Comparison of ENCODE assay signal across 17 cellular contexts in the genomic region with DNA sequence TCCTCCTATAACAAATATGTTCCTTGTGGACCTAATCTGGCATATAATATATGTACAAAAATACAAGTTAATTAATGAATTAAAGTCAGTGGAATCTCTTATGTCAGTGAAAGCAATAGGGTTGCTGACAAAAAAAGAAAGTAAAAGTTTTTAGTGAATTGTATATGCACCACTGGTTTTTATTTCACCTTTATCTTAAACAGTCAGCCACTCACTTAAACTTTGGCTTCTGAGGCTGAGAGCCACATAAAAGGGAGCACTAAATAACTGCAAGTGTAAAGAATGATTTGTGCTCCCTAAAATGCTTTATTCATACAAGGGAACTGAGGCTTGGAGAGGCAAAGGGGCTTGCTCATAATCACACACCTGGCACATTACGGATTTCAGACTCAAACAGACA. TPM values are rescaled to one million over a fixed set of nuclear protein-coding genes. Genes with fewer than 3 reads are reported as not detected.
DNase-seq lines count a peak whose midpoint lies in the region; ATAC-seq, FAIRE-seq and TF ChIP-seq lines count a peak whose summit lies in the region.
"Had no signal": no experiment of that assay in that cellular context is flagged by ENCODE, and none has a peak within 500 bp of the region (broad histone marks: within the 10 kb centered on the region; RNA-seq: fewer than 3 reads in every experiment).

No MANE protein-coding gene starts in this region.

- peak overlapping the region; percentile 35; the same call in 1 of the 2 replicates for H3K4me3 ChIP-seq in GM12878
- H3K4me3 ChIP-seq in subcutaneous abdominal adipose tissue (ENCODE audit: low read depth in 1 of 5, low read length in 5 of 5) = no peak overlapping the region

- peak overlapping the region; percentile 88 for H3K27ac ChIP-seq in KOPT-K1 (ENCODE audit: low read depth, low read length, poor library complexity, severe bottlenecking)
- H3K27ac ChIP-seq in GM12878 (ENCODE audit: control insufficient read depth, insufficient read depth) = peak overlapping the region; percentile 97
- peak overlapping the region; percentile 66 for H3K27ac ChIP-seq in subcutaneous abdominal adipose tissue (ENCODE audit: low read depth, low read length)
- H3K27ac ChIP-seq: 22Rv1 had no signal

- H3K36me3 Mint-ChIP-seq in activated CD8-positive, alpha-beta T cell treated with anti-CD3 and anti-CD28 coated beads, Interleukin-2, amount 10 ng/mL, durations not matched to agents 7 days and 5 days (ENCODE audit: low read depth) = no peaks in the 10 kb centered on the region
- H3K36me3 Mint-ChIP-seq in activated CD8-positive, alpha-beta T cell treated with anti-CD3 and anti-CD28 coated beads for 36 hours (ENCODE audit: low read depth) = no peaks in the 10 kb centered on the region
- no peaks in the 10 kb centered on the region for H3K36me3 Mint-ChIP-seq in natural killer cell treated with Interleukin-12 subunit alpha and Interleukin-12 subunit beta and Interleukin-15 and Interleukin-18, amount 100 ng/mL, for 72 hours

- H3K36me3 ChIP-seq in KOPT-K1 (ENCODE audit: insufficient read depth, low read length) = no peaks in the 10 kb centered on the region
- no peaks in the 10 kb centered on the region for H3K36me3 ChIP-seq in GM12878 (ENCODE audit: control insufficient read depth in 2 of 2, insufficient read depth in 2 of 2, low read length in 1 of 2)
- H3K36me3 ChIP-seq in subcutaneous abdominal adipose tissue (ENCODE audit: control insufficient read depth in 5 of 5, insufficient read depth in 5 of 5, low read length in 5 of 5) = no peaks in the 10 kb centered on the region

- ATAC-seq in activated CD8-positive, alpha-beta T cell treated with anti-CD3 and anti-CD28 coated beads, Interleukin-2, amount 10 ng/mL, durations not matched to agents 7 days and 5 days = no peak
- no peak for ATAC-seq in activated CD8-positive, alpha-beta T cell treated with anti-CD3 and anti-CD28 coated beads for 36 hours
- ATAC-seq in GM12878 (peak; percentile 23), HG03439 (IDR thresholded peaks at IDR 0.05; ENCODE audit: unreplicated experiment) (no peak), HG03432 (IDR thresholded peaks at IDR 0.05; ENCODE audit: unreplicated experiment) (no peak)
- no peak for ATAC-seq in natural killer cell treated with Interleukin-12 subunit alpha and Interleukin-12 subunit beta and Interleukin-15 and Interleukin-18, amount 100 ng/mL, for 72 hours
- ATAC-seq: HepG2 had no signal

- peaks cover 6% of the 10 kb centered on the region for H3K27me3 Mint-ChIP-seq in activated CD8-positive, alpha-beta T cell treated with anti-CD3 and anti-CD28 coated beads, Interleukin-2, amount 10 ng/mL, durations not matched to agents 7 days and 5 days (ENCODE audit: low read depth)
- peaks cover 3% of the 10 kb centered on the region for H3K27me3 Mint-ChIP-seq in activated CD8-positive, alpha-beta T cell treated with anti-CD3 and anti-CD28 coated beads for 36 hours
- peaks cover 17 to 23% of the 10 kb centered on the region in 2 donors for H3K27me3 Mint-ChIP-seq in natural killer cell treated with Interleukin-12 subunit alpha and Interleukin-12 subunit beta and Interleukin-15 and Interleukin-18, amount 100 ng/mL, for 72 hours

- no peaks in the 10 kb centered on the region for H3K27me3 ChIP-seq in GM12878 (replicated peaks in 1 of 2; ENCODE audit: control insufficient read depth in 2 of 2, insufficient read depth in 2 of 2, low read length in 1 of 2)
- no peaks in the 10 kb centered on the region for H3K27me3 ChIP-seq in subcutaneous abdominal adipose tissue (ENCODE audit: control insufficient read depth in 5 of 5, insufficient read depth in 4 of 5, low read length in 5 of 5)

- peak; percentile 1 for DNase-seq in activated CD8-positive, alpha-beta T cell treated with anti-CD3 and anti-CD28 coated beads, Interleukin-2, amount 10 ng/mL, durations not matched to agents 7 days and 5 days
- DNase-seq in activated CD8-positive, alpha-beta T cell treated with anti-CD3 and anti-CD28 coated beads for 36 hours = no peak
- DNase-seq in GM12878 (ENCODE audit: low read depth, low spot score) = no peak
- DNase-seq in natural killer cell treated with Interleukin-12 subunit alpha and Interleukin-12 subunit beta and Interleukin-15 and Interleukin-18, amount 100 ng/mL, for 72 hours (ENCODE audit: low spot score) = no peak
- DNase-seq: C1 segment of cervical spinal cord, GOT3, MV-4-11, NCI-H146, NCI-H2081 treated with DMSO at 0.1 percent for 48 hours, NCI-H2227 treated with DMSO at 0.1 percent for 48 hours, NCI-H524 treated with DMSO at 0.1 percent for 48 hours had no signal

- no peak for TF ChIP-seq POLR2A in GM12878 (IDR thresholded peaks at IDR 0.05; ENCODE audit: low read depth, low read length)

- H4K20me1 ChIP-seq in GM12878 (ENCODE audit: control insufficient read depth, insufficient read depth) = no peaks in the 10 kb centered on the region

- 45% methylated on average over 1 of the region's 1 CpG for WGBS in GM12878 (ENCODE audit: insufficient coverage, insufficient replicate concordance, low lambda C conversion rate, missing lambda C conversion rate)

- peaks cover 5% of the 10 kb centered on the region for H3K9me3 ChIP-seq in KOPT-K1 (ENCODE audit: insufficient read depth, low read length, poor library complexity, severe bottlenecking)
- H3K9me3 ChIP-seq in GM12878 (replicated peaks; ENCODE audit: control insufficient read depth, insufficient read depth, low read length) = peaks cover 2% of the 10 kb centered on the region; the same call in 1 of the 3 replicates
- peaks cover 0 to 1% (median 0%) of the 10 kb centered on the region in 5 donors for H3K9me3 ChIP-seq in subcutaneous abdominal adipose tissue (ENCODE audit: control insufficient read depth in 5 of 5, low read length in 5 of 5)

- peak in 1 of 2 experiments; percentile 41; a peak in 1 of 4 replicates for TF ChIP-seq EP300 in GM12878 (IDR thresholded peaks at IDR 0.05; ENCODE audit: borderline replicate concordance in 1 of 2, control insufficient read depth in 1 of 2, low read depth in 2 of 2, low read length in 2 of 2)

- POLR2A ChIA-PET in activated CD8-positive, alpha-beta T cell treated with anti-CD3 and anti-CD28 coated beads, Interleukin-2, amount 10 ng/mL, durations not matched to agents 7 days and 5 days (lab: Charles Lee) = interaction anchor here (0.5 kb wide), 1 partner anchor 1741 kb away, joined by 3 read pairs; no protein-coding TSS in a partner anchor
- POLR2A ChIA-PET in activated CD8-positive, alpha-beta T cell treated with anti-CD3 and anti-CD28 coated beads for 36 hours (lab: Charles Lee) = no interaction called here
- POLR2A ChIA-PET in GM12878 (lab: Charles Lee) = interaction anchor here (1.4 to 5.2 kb wide), 2 partner anchors 10 to 61 kb away, joined by 3 to 69 read pairs; no protein-coding TSS in a partner anchor

- peak overlapping the region; percentile 87 for H3K4me2 ChIP-seq in GM12878 (ENCODE audit: control insufficient read depth, insufficient read depth)

- no peaks in the 10 kb centered on the region for H3K9me3 Mint-ChIP-seq in activated CD8-positive, alpha-beta T cell treated with anti-CD3 and anti-CD28 coated beads, Interleukin-2, amount 10 ng/mL, durations not matched to agents 7 days and 5 days (ENCODE audit: insufficient read depth)
- H3K9me3 Mint-ChIP-seq in activated CD8-positive, alpha-beta T cell treated with anti-CD3 and anti-CD28 coated beads for 36 hours = no peaks in the 10 kb centered on the region
- no peaks in the 10 kb centered on the region for H3K9me3 Mint-ChIP-seq in natural killer cell treated with Interleukin-12 subunit alpha and Interleukin-12 subunit beta and Interleukin-15 and Interleukin-18, amount 100 ng/mL, for 72 hours

- peaks cover 38% of the 10 kb centered on the region for H3K4me1 ChIP-seq in GM12878 (ENCODE audit: control insufficient read depth, insufficient read depth, low read length)
- peaks cover 0 to 42% (median 31%) of the 10 kb centered on the region in 5 donors for H3K4me1 ChIP-seq in subcutaneous abdominal adipose tissue (ENCODE audit: control insufficient read depth in 5 of 5, insufficient read depth in 5 of 5, low read length in 5 of 5)

- H3K4me1 Mint-ChIP-seq in activated CD8-positive, alpha-beta T cell treated with anti-CD3 and anti-CD28 coated beads, Interleukin-2, amount 10 ng/mL, durations not matched to agents 7 days and 5 days (ENCODE audit: low read depth) = no peaks in the 10 kb centered on the region
- H3K4me1 Mint-ChIP-seq in activated CD8-positive, alpha-beta T cell treated with anti-CD3 and anti-CD28 coated beads for 36 hours (ENCODE audit: low read depth) = peaks cover 6% of the 10 kb centered on the region
- no peaks in the 10 kb centered on the region for H3K4me1 Mint-ChIP-seq in natural killer cell treated with Interleukin-12 subunit alpha and Interleukin-12 subunit beta and Interleukin-15 and Interleukin-18, amount 100 ng/mL, for 72 hours (ENCODE audit: low read depth in 2 of 2)

- no peaks in the 10 kb centered on the region for H3K79me2 ChIP-seq in GM12878 (ENCODE audit: control insufficient read depth, insufficient read depth, low read length)

- in situ Hi-C loops in GM12878 (cut with MboI) = loop anchor here (5.0 kb wide), 1 partner anchor 77 kb away; no protein-coding TSS in a partner anchor

- SMC1A ChIA-PET in GM12878 (lab: Charles Lee; ENCODE audit: uncharacterized antibody, unreplicated experiment) = interaction anchor here (0.8 to 12.3 kb wide), 12 partner anchors 12 to 256 kb away, joined by 3 to 217 read pairs (median 5); partner anchors contain the start of gene F13A1

- H3K9ac ChIP-seq in GM12878 (ENCODE audit: control insufficient read depth, insufficient read depth, low read length) (peak overlapping the region; percentile 72), subcutaneous abdominal adipose tissue (ENCODE audit: low read length in 5 of 5) (no peak overlapping the region)

- BruUV-seq in GM12878 (replicated peaks; lab: Mats Ljungman, UMichigan) = no TSS peak

- H2AFZ ChIP-seq in GM12878 (ENCODE audit: control insufficient read depth, low read depth, low read length) = no peak overlapping the region; the same call in 1 of the 2 replicates

- CTCF ChIA-PET in activated CD8-positive, alpha-beta T cell treated with anti-CD3 and anti-CD28 coated beads, Interleukin-2, amount 10 ng/mL, durations not matched to agents 7 days and 5 days (lab: Charles Lee) = no interaction called here
- CTCF ChIA-PET in activated CD8-positive, alpha-beta T cell treated with anti-CD3 and anti-CD28 coated beads for 36 hours (lab: Charles Lee) = no interaction called here
- CTCF ChIA-PET in GM12878 (lab: Yijun Ruan, JAX) = interaction anchor here (0.9 to 2.8 kb wide), 6 partner anchors 61 to 198 kb away, joined by 3 to 12 read pairs (median 3); no protein-coding TSS in a partner anchor

- TF ChIP-seq CTCF in activated CD8-positive, alpha-beta T cell treated with anti-CD3 and anti-CD28 coated beads for 36 hours (IDR thresholded peaks at IDR 0.05) = no peak
- TF ChIP-seq CTCF in GM12878 (IDR thresholded peaks at IDR 0.05 in 2 of 3, conservative IDR thresholded peaks at IDR 0.05 in 1 of 3; ENCODE audit: control insufficient read depth in 2 of 3, extremely low read depth in 1 of 3, insufficient read depth in 1 of 3, low read depth in 3 of 3, low read length in 3 of 3) = no peak

- no peak for TF ChIP-seq RAD21 in GM12878 (IDR thresholded peaks at IDR 0.05; ENCODE audit: insufficient read depth, low read depth, low read length)

- RAD21 ChIA-PET in GM12878 (lab: Charles Lee; ENCODE audit: unreplicated experiment) = interaction anchor here (1.0 to 9.4 kb wide), 8 partner anchors 13 to 256 kb away, joined by 3 to 202 read pairs (median 12); no protein-coding TSS in a partner anchor

- H3K4me3 Mint-ChIP-seq in activated CD8-positive, alpha-beta T cell treated with anti-CD3 and anti-CD28 coated beads, Interleukin-2, amount 10 ng/mL, durations not matched to agents 7 days and 5 days = no peak overlapping the region
- H3K4me3 Mint-ChIP-seq in activated CD8-positive, alpha-beta T cell treated with anti-CD3 and anti-CD28 coated beads for 36 hours = no peak overlapping the region
- no peak overlapping the region for H3K4me3 Mint-ChIP-seq in natural killer cell treated with Interleukin-12 subunit alpha and Interleukin-12 subunit beta and Interleukin-15 and Interleukin-18, amount 100 ng/mL, for 72 hours

- no peak for FAIRE-seq in GM12878 (lab: Jason Lieb, UNC)
- FAIRE-seq: HepG2 had no signal

- H3K27ac Mint-ChIP-seq in activated CD8-positive, alpha-beta T cell treated with anti-CD3 and anti-CD28 coated beads, Interleukin-2, amount 10 ng/mL, durations not matched to agents 7 days and 5 days = no peak overlapping the region
- no peak overlapping the region for H3K27ac Mint-ChIP-seq in activated CD8-positive, alpha-beta T cell treated with anti-CD3 and anti-CD28 coated beads for 36 hours
- no peak overlapping the region for H3K27ac Mint-ChIP-seq in natural killer cell treated with Interleukin-12 subunit alpha and Interleukin-12 subunit beta and Interleukin-15 and Interleukin-18, amount 100 ng/mL, for 72 hours

- intact Hi-C loops in activated CD8-positive, alpha-beta T cell treated with anti-CD3 and anti-CD28 coated beads for 36 hours (cut with micrococcal nuclease) = no loop called here
- intact Hi-C loops in GM12878 (cut with micrococcal nuclease; ENCODE audit: unreplicated experiment) = loop anchor here (5.0 kb wide), 1 partner anchor 273 kb away; no protein-coding TSS in a partner anchor

RNA-seq across cellular contexts. Expression of gene F13A1, which starts 9.9 kb away (rescaled TPM):
- not detected for total RNA-seq in activated CD8-positive, alpha-beta T cell treated with anti-CD3 and anti-CD28 coated beads, Interleukin-2, amount 10 ng/mL, durations not matched to agents 7 days and 5 days
- not detected for total RNA-seq in activated CD8-positive, alpha-beta T cell treated with anti-CD3 and anti-CD28 coated beads for 36 hours
- 8.2 and 10.1 TPM in 2 replicates for total RNA-seq in GM12878 (2013; cell fraction: nucleolus; rRNA removed)
- 1.2 and 1.7 TPM in 2 replicates for total RNA-seq in GM12878 (2014; rRNA removed)
- total RNA-seq in GM12878 (2014; rRNA removed; fragmentation: Illumina TruSeq; extraction: Trizol) = 1.5 and 1.7 TPM in 2 replicates
- 1.3 and 1.6 TPM in 2 replicates for total RNA-seq in GM12878 (2021)
- 1.6 TPM for polyA plus RNA-seq in GM12878 (2011; ENCODE audit: low read depth)
- polyA plus RNA-seq in GM12878 (2011; rRNA removed) = 0.48 and 0.49 TPM in 2 replicates
- 0.22 and 0.28 TPM in 2 replicates for polyA plus RNA-seq in GM12878 (2011; cell fraction: cytosol; rRNA removed)
- polyA plus RNA-seq in GM12878 (2011; cell fraction: nucleus; rRNA removed) = 0.80 and 0.94 TPM in 2 replicates
- polyA plus RNA-seq in GM12878 (2012) = 1.4 and 3.3 TPM in 2 replicates
- 1.8 and 2.2 TPM in 2 replicates for polyA plus RNA-seq in GM12878 (2014; fragmentation: Illumina TruSeq; extraction: Trizol)
- polyA plus RNA-seq in GM12878 (2014; fragmentation: Nextera tagmentation; extraction: Ambion mirVana) = under 1 TPM; 0.49 to 0.85 TPM
- 1.4 and 1.7 TPM in 2 replicates for polyA plus RNA-seq in GM12878 (2014; rRNA removed)
- under 1 TPM; 0.55 to 0.64 TPM for polyA plus RNA-seq in GM12878 (2016; fragmentation: Nextera tagmentation; extraction: Ambion mirVana)
- 0.37 and 0.46 TPM in 2 replicates for polyA minus RNA-seq in GM12878 (2011; rRNA and poly(A)+ RNA removed)
- 0.31 TPM in 1 of 2 replicates, not detected in the other for polyA minus RNA-seq in GM12878 (2011; cell fraction: cytosol; rRNA and poly(A)+ RNA removed)
- 0.29 and 0.73 TPM in 2 replicates for polyA minus RNA-seq in GM12878 (2011; cell fraction: nucleus; rRNA and poly(A)+ RNA removed)
- not detected for total RNA-seq in natural killer cell treated with Interleukin-12 subunit alpha and Interleukin-12 subunit beta and Interleukin-15 and Interleukin-18, amount 100 ng/mL, for 72 hours
- total RNA-seq: HepG2 had no signal
- polyA plus RNA-seq: HepG2 had no signal
